In the genomic region with DNA sequence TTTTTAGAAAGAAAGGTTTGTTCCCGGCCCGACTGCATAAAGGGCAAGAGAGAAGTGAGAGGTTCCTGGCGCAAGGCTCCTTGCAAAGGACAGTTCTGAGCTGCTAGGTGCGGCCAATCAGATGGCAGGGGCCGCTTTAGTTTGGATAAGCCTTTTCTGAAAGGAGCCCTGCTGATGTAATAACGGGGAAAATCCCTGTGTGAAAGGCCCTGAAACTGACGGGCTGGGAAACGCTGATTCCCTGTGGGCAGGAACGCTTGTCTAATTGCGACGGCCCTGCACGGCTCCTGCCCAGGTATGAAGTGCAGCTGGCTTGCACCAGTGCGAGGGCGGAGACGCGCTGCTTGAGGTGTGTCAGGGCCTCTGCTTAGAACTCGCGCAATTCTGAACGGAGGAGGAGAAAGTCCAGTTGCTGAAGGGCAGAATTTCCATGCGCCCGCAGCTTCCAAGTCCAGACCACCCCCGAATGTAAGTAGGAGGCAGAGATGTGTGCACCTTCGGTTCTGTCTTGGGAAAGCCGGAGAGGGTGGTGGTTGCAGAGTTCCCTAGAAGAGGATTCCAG, we compare ENCODE assay signal across 1 cellular context.
TF ChIP-seq lines count a peak whose summit lies in the region.

No MANE protein-coding gene starts in this region.

TF ChIP-seq in HEK293, 187 proteins besides CTCF, POLR2A, EP300 and RAD21 (continued from another document):
- no peak for TF ChIP-seq ZBTB10 (tag by site-specific recombination; IDR thresholded peaks at IDR 0.05)
- no peak for TF ChIP-seq ZNF10 (tag by site-specific recombination; IDR thresholded peaks at IDR 0.05)
- peak; percentile 84 for TF ChIP-seq ZIC2 (tag by site-specific recombination; IDR thresholded peaks at IDR 0.05)
- 0 out of 2 replicates have a peak, but pooled peaks have one; percentile 11 for TF ChIP-seq MZF1 (tag by site-specific recombination; IDR thresholded peaks at IDR 0.05; ENCODE audit: borderline replicate concordance)
- no peak for TF ChIP-seq HOXD13 (CRISPR knock-in tag; IDR thresholded peaks at IDR 0.05; ENCODE audit: borderline replicate concordance)
- no peak for TF ChIP-seq ZNF670 (tag by site-specific recombination; IDR thresholded peaks at IDR 0.05; ENCODE audit: low read depth)
- TF ChIP-seq, protein P1, sequence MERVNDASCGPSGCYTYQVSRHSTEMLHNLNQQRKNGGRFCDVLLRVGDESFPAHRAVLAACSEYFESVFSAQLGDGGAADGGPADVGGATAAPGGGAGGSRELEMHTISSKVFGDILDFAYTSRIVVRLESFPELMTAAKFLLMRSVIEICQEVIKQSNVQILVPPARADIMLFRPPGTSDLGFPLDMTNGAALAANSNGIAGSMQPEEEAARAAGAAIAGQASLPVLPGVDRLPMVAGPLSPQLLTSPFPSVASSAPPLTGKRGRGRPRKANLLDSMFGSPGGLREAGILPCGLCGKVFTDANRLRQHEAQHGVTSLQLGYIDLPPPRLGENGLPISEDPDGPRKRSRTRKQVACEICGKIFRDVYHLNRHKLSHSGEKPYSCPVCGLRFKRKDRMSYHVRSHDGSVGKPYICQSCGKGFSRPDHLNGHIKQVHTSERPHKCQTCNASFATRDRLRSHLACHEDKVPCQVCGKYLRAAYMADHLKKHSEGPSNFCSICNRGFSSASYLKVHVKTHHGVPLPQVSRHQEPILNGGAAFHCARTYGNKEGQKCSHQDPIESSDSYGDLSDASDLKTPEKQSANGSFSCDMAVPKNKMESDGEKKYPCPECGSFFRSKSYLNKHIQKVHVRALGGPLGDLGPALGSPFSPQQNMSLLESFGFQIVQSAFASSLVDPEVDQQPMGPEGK (tag by site-specific recombination; IDR thresholded peaks at IDR 0.05) = peak; percentile 38; the same call in 1 of the 2 replicates
- TF ChIP-seq, protein P2, sequence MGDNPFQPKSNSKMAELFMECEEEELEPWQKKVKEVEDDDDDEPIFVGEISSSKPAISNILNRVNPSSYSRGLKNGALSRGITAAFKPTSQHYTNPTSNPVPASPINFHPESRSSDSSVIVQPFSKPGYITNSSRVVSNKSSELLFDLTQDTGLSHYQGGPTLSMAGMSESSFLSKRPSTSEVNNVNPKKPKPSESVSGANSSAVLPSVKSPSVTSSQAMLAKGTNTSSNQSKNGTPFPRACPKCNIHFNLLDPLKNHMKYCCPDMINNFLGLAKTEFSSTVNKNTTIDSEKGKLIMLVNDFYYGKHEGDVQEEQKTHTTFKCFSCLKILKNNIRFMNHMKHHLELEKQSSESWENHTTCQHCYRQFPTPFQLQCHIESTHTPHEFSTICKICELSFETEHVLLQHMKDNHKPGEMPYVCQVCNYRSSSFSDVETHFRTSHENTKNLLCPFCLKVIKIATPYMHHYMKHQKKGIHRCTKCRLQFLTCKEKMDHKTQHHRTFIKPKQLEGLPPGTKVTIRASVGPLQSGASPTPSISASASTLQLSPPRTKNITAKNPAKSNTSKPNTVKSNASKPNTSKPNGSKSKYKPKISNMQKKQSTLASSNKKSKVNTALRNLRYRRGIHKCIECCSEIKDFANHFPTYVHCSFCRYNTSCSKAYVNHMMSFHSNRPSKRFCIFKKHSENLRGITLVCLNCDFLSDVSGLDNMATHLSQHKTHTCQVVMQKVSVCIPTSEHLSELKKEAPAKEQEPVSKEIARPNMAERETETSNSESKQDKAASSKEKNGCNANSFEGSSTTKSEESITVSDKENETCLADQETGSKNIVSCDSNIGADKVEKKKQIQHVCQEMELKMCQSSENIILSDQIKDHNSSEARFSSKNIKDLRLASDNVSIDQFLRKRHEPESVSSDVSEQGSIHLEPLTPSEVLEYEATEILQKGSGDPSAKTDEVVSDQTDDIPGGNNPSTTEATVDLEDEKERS (tag by site-specific recombination; IDR thresholded peaks at IDR 0.05) = no peak
- TF ChIP-seq ZNF639 (tag by site-specific recombination; IDR thresholded peaks at IDR 0.05) = no peak
- TF ChIP-seq ZFHX2 (tag by site-specific recombination; conservative IDR thresholded peaks at IDR 0.05) = peak; percentile 77
- no peak for TF ChIP-seq ZNF112 (tag by site-specific recombination; IDR thresholded peaks at IDR 0.05)
- TF ChIP-seq ZNF223 (tag by site-specific recombination; IDR thresholded peaks at IDR 0.05) = no peak
- no peak for TF ChIP-seq ZNF184 (tag by site-specific recombination; IDR thresholded peaks at IDR 0.05)
- TF ChIP-seq ZNF514 (tag by site-specific recombination; IDR thresholded peaks at IDR 0.05) = no peak
- TF ChIP-seq ZNF274 (IDR thresholded peaks at IDR 0.05; ENCODE audit: low read length) = no peak
- no peak for TF ChIP-seq ZNF274 (tag by site-specific recombination; IDR thresholded peaks at IDR 0.05; ENCODE audit: borderline replicate concordance)
- TF ChIP-seq ZBTB48 (tag by site-specific recombination; IDR thresholded peaks at IDR 0.05) = 0 out of 2 replicates have a peak, but pooled peaks have one; percentile 36
- no peak for TF ChIP-seq ZNF433 (tag by site-specific recombination; IDR thresholded peaks at IDR 0.05; ENCODE audit: low read depth)
- peak; percentile 80 for TF ChIP-seq FEZF1 (tag by site-specific recombination; IDR thresholded peaks at IDR 0.05)
- no peak for TF ChIP-seq ZNF404 (tag by site-specific recombination; IDR thresholded peaks at IDR 0.05)
- peak; percentile 32; the same call in 1 of the 2 replicates for TF ChIP-seq ZNF76 (tag by site-specific recombination; IDR thresholded peaks at IDR 0.05; ENCODE audit: borderline replicate concordance, low read depth)
- TF ChIP-seq IKZF3 (tag by site-specific recombination; IDR thresholded peaks at IDR 0.05) = peak; percentile 37; the same call in 1 of the 2 replicates
- no peak for TF ChIP-seq HOXA7 (CRISPR knock-in tag; IDR thresholded peaks at IDR 0.05; ENCODE audit: borderline replicate concordance)
- TF ChIP-seq RBAK (tag by site-specific recombination; IDR thresholded peaks at IDR 0.05) = no peak
- peak; percentile 64; the same call in 1 of the 2 replicates for TF ChIP-seq ZBTB17 (tag by site-specific recombination; IDR thresholded peaks at IDR 0.05)
- peak; percentile 89 for TF ChIP-seq ZNF600 (tag by site-specific recombination; IDR thresholded peaks at IDR 0.05)
- TF ChIP-seq, protein P3, sequence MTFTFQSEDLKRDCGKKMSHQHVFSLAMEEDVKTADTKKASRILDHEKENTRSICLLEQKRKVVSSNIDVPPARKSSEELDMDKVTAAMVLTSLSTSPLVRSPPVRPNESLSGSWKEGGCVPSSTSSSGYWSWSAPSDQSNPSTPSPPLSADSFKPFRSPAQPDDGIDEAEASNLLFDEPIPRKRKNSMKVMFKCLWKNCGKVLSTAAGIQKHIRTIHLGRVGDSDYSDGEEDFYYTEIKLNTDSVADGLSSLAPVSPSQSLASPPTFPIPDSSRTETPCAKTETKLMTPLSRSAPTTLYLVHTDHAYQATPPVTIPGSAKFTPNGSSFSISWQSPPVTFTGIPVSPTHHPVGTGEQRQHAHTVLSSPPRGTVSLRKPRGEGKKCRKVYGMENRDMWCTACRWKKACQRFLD (tag by site-specific recombination; IDR thresholded peaks at IDR 0.05) = no peak
